ENCODE assay signal across 1 cellular context in the genomic region with DNA sequence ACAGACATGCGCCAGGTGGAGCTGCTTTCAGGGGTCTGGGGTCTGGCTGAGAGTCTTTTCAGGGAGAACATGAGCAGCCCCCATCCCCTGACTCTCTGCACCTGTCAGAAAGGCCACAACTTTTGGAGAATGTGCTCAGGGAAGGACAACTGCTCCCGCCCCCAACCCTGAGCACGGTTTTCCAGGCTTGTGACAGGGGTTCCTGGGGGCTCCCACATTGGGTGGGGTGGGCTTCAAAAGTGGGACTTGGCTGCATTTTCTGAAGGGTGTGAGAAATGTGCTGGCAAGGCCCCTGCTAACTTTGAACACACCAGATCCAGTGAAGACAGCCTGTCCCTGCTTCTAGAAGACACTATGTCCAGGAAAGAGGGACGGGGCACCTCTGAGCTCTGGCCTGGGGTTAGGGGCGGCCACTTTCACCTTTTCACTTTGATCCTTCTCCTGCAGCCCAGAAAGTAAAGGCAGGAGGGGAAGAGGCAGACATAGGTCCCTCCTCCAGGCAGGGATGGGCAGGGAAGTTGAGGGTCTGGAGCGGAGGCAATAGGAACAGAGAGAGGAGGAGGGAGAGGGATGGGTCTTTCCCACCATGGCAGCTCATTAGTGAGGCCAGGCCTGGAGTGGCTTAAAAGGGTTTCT.
TF ChIP-seq lines count a peak whose summit lies in the region.

No MANE protein-coding gene starts in this region.

TF ChIP-seq in WTC11, 78 proteins besides CTCF, POLR2A, EP300 and RAD21:
- TF ChIP-seq RELA (CRISPR knock-in tag; IDR thresholded peaks at IDR 0.05; ENCODE audit: borderline replicate concordance) (no peak), ZNF121 (CRISPR knock-in tag; IDR thresholded peaks at IDR 0.05) (no peak), ZNF671 (CRISPR knock-in tag; IDR thresholded peaks at IDR 0.05) (no peak), IRF2 (CRISPR knock-in tag; IDR thresholded peaks at IDR 0.05; ENCODE audit: borderline replicate concordance, low read depth) (no peak), ESRRA (CRISPR knock-in tag; IDR thresholded peaks at IDR 0.05; ENCODE audit: borderline replicate concordance) (no peak), GTF2I (CRISPR knock-in tag; conservative IDR thresholded peaks at IDR 0.05) (no peak), NFATC4 (CRISPR knock-in tag; IDR thresholded peaks at IDR 0.05) (no peak), GABPB1 (CRISPR knock-in tag; IDR thresholded peaks at IDR 0.05) (no peak), ATF1 (CRISPR knock-in tag; IDR thresholded peaks at IDR 0.05) (no peak)
- TF ChIP-seq, protein P1, sequence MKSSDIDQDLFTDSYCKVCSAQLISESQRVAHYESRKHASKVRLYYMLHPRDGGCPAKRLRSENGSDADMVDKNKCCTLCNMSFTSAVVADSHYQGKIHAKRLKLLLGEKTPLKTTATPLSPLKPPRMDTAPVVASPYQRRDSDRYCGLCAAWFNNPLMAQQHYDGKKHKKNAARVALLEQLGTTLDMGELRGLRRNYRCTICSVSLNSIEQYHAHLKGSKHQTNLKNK (CRISPR knock-in tag; IDR thresholded peaks at IDR 0.05) = no peak
- TF ChIP-seq, protein P2, sequence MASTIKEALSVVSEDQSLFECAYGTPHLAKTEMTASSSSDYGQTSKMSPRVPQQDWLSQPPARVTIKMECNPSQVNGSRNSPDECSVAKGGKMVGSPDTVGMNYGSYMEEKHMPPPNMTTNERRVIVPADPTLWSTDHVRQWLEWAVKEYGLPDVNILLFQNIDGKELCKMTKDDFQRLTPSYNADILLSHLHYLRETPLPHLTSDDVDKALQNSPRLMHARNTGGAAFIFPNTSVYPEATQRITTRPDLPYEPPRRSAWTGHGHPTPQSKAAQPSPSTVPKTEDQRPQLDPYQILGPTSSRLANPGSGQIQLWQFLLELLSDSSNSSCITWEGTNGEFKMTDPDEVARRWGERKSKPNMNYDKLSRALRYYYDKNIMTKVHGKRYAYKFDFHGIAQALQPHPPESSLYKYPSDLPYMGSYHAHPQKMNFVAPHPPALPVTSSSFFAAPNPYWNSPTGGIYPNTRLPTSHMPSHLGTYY (CRISPR knock-in tag; IDR thresholded peaks at IDR 0.05) = no peak
- TF ChIP-seq, protein P3, sequence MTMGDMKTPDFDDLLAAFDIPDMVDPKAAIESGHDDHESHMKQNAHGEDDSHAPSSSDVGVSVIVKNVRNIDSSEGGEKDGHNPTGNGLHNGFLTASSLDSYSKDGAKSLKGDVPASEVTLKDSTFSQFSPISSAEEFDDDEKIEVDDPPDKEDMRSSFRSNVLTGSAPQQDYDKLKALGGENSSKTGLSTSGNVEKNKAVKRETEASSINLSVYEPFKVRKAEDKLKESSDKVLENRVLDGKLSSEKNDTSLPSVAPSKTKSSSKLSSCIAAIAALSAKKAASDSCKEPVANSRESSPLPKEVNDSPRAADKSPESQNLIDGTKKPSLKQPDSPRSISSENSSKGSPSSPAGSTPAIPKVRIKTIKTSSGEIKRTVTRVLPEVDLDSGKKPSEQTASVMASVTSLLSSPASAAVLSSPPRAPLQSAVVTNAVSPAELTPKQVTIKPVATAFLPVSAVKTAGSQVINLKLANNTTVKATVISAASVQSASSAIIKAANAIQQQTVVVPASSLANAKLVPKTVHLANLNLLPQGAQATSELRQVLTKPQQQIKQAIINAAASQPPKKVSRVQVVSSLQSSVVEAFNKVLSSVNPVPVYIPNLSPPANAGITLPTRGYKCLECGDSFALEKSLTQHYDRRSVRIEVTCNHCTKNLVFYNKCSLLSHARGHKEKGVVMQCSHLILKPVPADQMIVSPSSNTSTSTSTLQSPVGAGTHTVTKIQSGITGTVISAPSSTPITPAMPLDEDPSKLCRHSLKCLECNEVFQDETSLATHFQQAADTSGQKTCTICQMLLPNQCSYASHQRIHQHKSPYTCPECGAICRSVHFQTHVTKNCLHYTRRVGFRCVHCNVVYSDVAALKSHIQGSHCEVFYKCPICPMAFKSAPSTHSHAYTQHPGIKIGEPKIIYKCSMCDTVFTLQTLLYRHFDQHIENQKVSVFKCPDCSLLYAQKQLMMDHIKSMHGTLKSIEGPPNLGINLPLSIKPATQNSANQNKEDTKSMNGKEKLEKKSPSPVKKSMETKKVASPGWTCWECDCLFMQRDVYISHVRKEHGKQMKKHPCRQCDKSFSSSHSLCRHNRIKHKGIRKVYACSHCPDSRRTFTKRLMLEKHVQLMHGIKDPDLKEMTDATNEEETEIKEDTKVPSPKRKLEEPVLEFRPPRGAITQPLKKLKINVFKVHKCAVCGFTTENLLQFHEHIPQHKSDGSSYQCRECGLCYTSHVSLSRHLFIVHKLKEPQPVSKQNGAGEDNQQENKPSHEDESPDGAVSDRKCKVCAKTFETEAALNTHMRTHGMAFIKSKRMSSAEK (CRISPR knock-in tag; IDR thresholded peaks at IDR 0.05; ENCODE audit: borderline replicate concordance) = no peak
